ENCODE assay signal across 2 cellular contexts in the genomic region with DNA sequence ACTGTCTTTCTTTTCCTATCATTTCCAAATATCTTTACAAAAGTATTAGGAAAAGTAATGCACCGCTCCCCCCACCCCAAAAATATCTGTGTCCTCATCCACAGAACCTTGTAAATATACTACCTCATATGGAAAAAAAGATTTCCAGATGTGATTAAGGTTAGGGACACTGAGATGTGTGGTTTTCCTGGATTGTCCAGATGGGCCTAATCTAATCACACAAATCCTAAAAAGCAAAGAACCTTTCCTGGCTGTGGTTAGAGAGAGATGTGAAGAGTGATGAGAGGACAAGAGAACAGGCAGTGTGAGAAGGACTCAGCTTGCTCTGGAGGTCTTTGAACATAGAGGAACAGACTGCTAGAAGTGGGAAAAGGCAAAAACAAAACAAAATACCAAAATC.
TF ChIP-seq lines count a peak whose summit lies in the region.

No MANE protein-coding gene starts in this region.

TF ChIP-seq in SK-N-SH, 30 proteins besides CTCF, POLR2A, EP300 and RAD21:
- TF ChIP-seq REST (IDR thresholded peaks at IDR 0.05; ENCODE audit: low read depth, low read length) (no peak), GATA2 (CRISPR knock-in tag; IDR thresholded peaks at IDR 0.05) (peak; percentile 68)

TF ChIP-seq in endothelial cell of umbilical vein, 7 proteins besides CTCF, POLR2A, EP300 and RAD21:
- TF ChIP-seq, protein P1, sequence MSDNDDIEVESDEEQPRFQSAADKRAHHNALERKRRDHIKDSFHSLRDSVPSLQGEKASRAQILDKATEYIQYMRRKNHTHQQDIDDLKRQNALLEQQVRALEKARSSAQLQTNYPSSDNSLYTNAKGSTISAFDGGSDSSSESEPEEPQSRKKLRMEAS (IDR thresholded peaks at IDR 0.05; ENCODE audit: insufficient read depth, insufficient read length), result no peak
- TF ChIP-seq JUN (IDR thresholded peaks at IDR 0.05; ENCODE audit: borderline replicate concordance, insufficient read depth, insufficient read length, low read depth) (no peak), MYC (IDR thresholded peaks at IDR 0.05; ENCODE audit: low read depth, low read length) (no peak), POLR2AphosphoS5 (IDR thresholded peaks at IDR 0.05; ENCODE audit: insufficient read depth, low read depth, low read length) (no peak), GATA2 (IDR thresholded peaks at IDR 0.05; ENCODE audit: insufficient read depth, insufficient read length, low read depth, low read length) (no peak), EZH2 (IDR thresholded peaks at IDR 0.05; ENCODE audit: borderline replicate concordance, low read depth, low read length, severe bottlenecking) (no peak), FOS (IDR thresholded peaks at IDR 0.05; ENCODE audit: borderline replicate concordance, insufficient read depth, low read length) (no peak)
